Comparison of ENCODE assay signal across 13 cellular contexts in genomic region chr9:28921857-28922500, GRCh38.
DNase-seq lines count a peak whose midpoint lies in the region.
"Had no signal": no experiment of that assay in that cellular context is flagged by ENCODE, and none has a peak within 500 bp of the region (broad histone marks: within the 10 kb centered on the region; RNA-seq: fewer than 3 reads in every experiment).

No MANE protein-coding gene starts in this region.

- DNase-seq in NCI-H2171 treated with DMSO at 0.1 percent for 48 hours (lab: John Stamatoyannopoulos, UW) (peak; percentile 70), NCI-H2171 (lab: John Stamatoyannopoulos, UW) (no peak), SK-MEL-5 (ENCODE audit: low read depth, low spot score) (peak; percentile 91), left kidney (ENCODE audit: low read depth, low spot score) (peak; percentile 50), NCI-H146 treated with DMSO at 0.1 percent for 48 hours (lab: John Stamatoyannopoulos, UW; ENCODE audit: unreplicated experiment) (no peak), T1000 (lab: John Stamatoyannopoulos, UW) (no peak)
- DNase-seq in activated naive CD4-positive, alpha-beta T cell (lab: John Stamatoyannopoulos, UW), result no peak
- DNase-seq: C1 segment of cervical spinal cord; CD4-positive, alpha-beta T cell; DMS79 treated with DMSO at 0.1 percent for 48 hours; EL; GOT3; H9 had no signal

- in situ Hi-C loops in SK-MEL-5 (cut with HindIII; ENCODE audit: low pct_unique_long_range_greater_than_20kb, low sequenced_read_pairs), result no loop called here

Comparison
In these comparisons a context has a peak if more than half of its experiments do, and no peak if none do; other contexts are left out.
1. DNase-seq: peak in NCI-H2171 treated with DMSO at 0.1 percent for 48 hours (single experiment), SK-MEL-5 (single experiment) and left kidney (single experiment); none in NCI-H2171 (single experiment), NCI-H146 treated with DMSO at 0.1 percent for 48 hours (single experiment), activated naive CD4-positive, alpha-beta T cell (0 of 4) and T1000 (single experiment).